Comparison of ENCODE assay signal across 26 cellular contexts in genomic region chr2:129882476-129882875, GRCh38.
"Had no signal": no experiment of that assay in that cellular context is flagged by ENCODE, and none has a peak within 500 bp of the region (broad histone marks: within the 10 kb centered on the region; RNA-seq: fewer than 3 reads in every experiment).

No MANE protein-coding gene starts in this region.

- H3K4me1 ChIP-seq: parathyroid adenoma, right lobe of liver, testis had no signal

- H3K9ac ChIP-seq: parathyroid adenoma had no signal

- DNase-seq: heart right ventricle; left ventricle myocardium inferior; mesendoderm; midbrain; mucosa of descending colon; naive thymus-derived CD4-positive, alpha-beta T cell; nucleus accumbens; right lobe of liver; stimulated activated CD4-positive, alpha-beta T cell treated with anti-CD3 and anti-CD28 coated beads, Interleukin-1b, Interleukin-23, amount 100 ng/mL, for 48 hours; stimulated activated CD4-positive, alpha-beta T cell treated with anti-CD3 and anti-CD28 coated beads, Interleukin-2, amount 100 ng/mL, for 48 hours; stimulated activated CD4-positive, alpha-beta T cell treated with anti-CD3 and anti-CD28 coated beads, Interleukin-4, amount 100 ng/mL, for 4 hours; stimulated activated CD8-positive, alpha-beta memory T cell treated with anti-CD3 and anti-CD28 coated beads, Interleukin-4, amount 100 ng/mL, for 48 hours; stimulated activated naive CD4-positive, alpha-beta T cell treated with Interleukin-2 at 50 U/mL for 16 hours; stimulated activated naive CD8-positive, alpha-beta T cell treated with anti-CD3 and anti-CD28 coated beads, Interleukin-15, amount 100 ng/mL, for 72 hours; substantia nigra; testis; thyroid gland; transverse colon; upper lobe of left lung had no signal

- H3K4me2 ChIP-seq: hepatocyte had no signal

- H3K27ac ChIP-seq: heart right ventricle, hepatocyte, left ventricle myocardium inferior, parathyroid adenoma, right atrium auricular region, right lobe of liver, skin epidermis, testis, thyroid gland, transverse colon, upper lobe of left lung had no signal

- H3K9me3 ChIP-seq: heart right ventricle, left ventricle myocardium inferior, mucosa of descending colon, right atrium auricular region, right lobe of liver, testis, thyroid gland, transverse colon, upper lobe of left lung had no signal

- H3K36me3 ChIP-seq: heart right ventricle, left ventricle myocardium inferior, right atrium auricular region, right lobe of liver, thyroid gland, transverse colon, upper lobe of left lung had no signal

- H3K4me3 ChIP-seq: heart right ventricle, hepatocyte, left ventricle myocardium inferior, lung, mucosa of descending colon, right atrium auricular region, right lobe of liver, skin epidermis, testis, thyroid gland, transverse colon, upper lobe of left lung had no signal

- H3K27me3 ChIP-seq: hepatocyte, right atrium auricular region, right lobe of liver, testis, thyroid gland, transverse colon, upper lobe of left lung had no signal

- ATAC-seq: heart right ventricle; mucosa of descending colon; naive thymus-derived CD4-positive, alpha-beta T cell; natural killer cell treated with Interleukin-12 subunit alpha and Interleukin-12 subunit beta and Interleukin-15 and Interleukin-18, amount 100 ng/mL, for 72 hours; right lobe of liver; stimulated activated memory B cell treated with anti-CD40 and anti-IgM and Interleukin-4, amounts not matched to agents 10 μg/mL and 1 μg/mL and 100 μg/mL, for 72 hours; stimulated activated naive CD8-positive, alpha-beta T cell treated with anti-CD3 and anti-CD28 coated beads, Interleukin-15, amount 100 ng/mL, for 72 hours had no signal

- H2AFZ ChIP-seq: hepatocyte, parathyroid adenoma had no signal
